Comparison of ENCODE assay signal across 1 cellular context in genomic region chr11:134048028-134048427, GRCh38.
TF ChIP-seq lines count a peak whose summit lies in the region.

No MANE protein-coding gene starts in this region.

TF ChIP-seq in IMR-90, 13 proteins besides CTCF, POLR2A, EP300 and RAD21 (continued from another document):
- TF ChIP-seq ELK1 (IDR thresholded peaks at IDR 0.05; ENCODE audit: borderline replicate concordance, low read depth, low read length), result no peak
- TF ChIP-seq FOS (IDR thresholded peaks at IDR 0.05; ENCODE audit: low read depth, low read length), result no peak
- TF ChIP-seq MXI1 (IDR thresholded peaks at IDR 0.05; ENCODE audit: borderline replicate concordance, low read depth, low read length), result no peak
- no peak for TF ChIP-seq BHLHE40 (IDR thresholded peaks at IDR 0.05; ENCODE audit: low read depth, low read length)
- no peak for TF ChIP-seq CHD1 (IDR thresholded peaks at IDR 0.05; ENCODE audit: low read depth, low read length)
